25 cellular contexts compared by ENCODE assay signal in the genomic region with DNA sequence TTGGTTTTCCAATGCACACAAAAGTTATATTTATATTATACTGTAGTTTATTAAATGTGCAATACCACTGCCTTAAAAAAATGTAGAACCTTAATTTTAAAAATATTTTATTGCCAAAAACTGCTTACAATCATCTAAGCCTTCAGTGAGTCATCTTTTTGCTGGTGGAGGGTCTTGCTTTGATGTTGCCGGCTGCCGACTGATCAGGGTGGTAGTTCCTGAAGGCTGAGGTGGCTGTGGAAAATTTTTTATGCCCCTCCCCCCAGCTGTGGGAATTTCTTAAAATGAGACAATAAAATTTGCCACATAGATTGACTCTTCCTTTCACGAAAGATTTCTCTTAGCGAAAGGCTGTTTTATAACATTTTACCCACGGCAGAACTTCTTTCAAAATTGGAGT.
"Had no signal": no experiment of that assay in that cellular context is flagged by ENCODE, and none has a peak within 500 bp of the region (broad histone marks: within the 10 kb centered on the region; RNA-seq: fewer than 3 reads in every experiment).

No MANE protein-coding gene starts in this region.

- H3K4me1 Mint-ChIP-seq: stimulated activated memory B cell treated with anti-CD40 and anti-IgM and Interleukin-4, amounts not matched to agents 10 μg/mL and 1 μg/mL and 100 μg/mL, for 72 hours had no signal

- H3K27ac ChIP-seq: epithelial cell of prostate, gastrocnemius medialis, left lung, psoas muscle, sigmoid colon, spleen, transverse colon, upper lobe of right lung, uterus had no signal

- H3K4me3 ChIP-seq: gastrocnemius medialis, left lung, psoas muscle, sigmoid colon, spleen, transverse colon, upper lobe of right lung, uterus had no signal

- FAIRE-seq: colon, keratinocyte had no signal

- H3K4me3 Mint-ChIP-seq: endodermal cell; naive thymus-derived CD4-positive, alpha-beta T cell; nephron progenitor cell; stimulated activated memory B cell treated with anti-CD40 and anti-IgM and Interleukin-4, amounts not matched to agents 10 μg/mL and 1 μg/mL and 100 μg/mL, for 72 hours had no signal

- H3K27me3 ChIP-seq: gastrocnemius medialis, left lung, sigmoid colon, spleen, transverse colon, upper lobe of right lung, uterus had no signal

- ATAC-seq: esophagus mucosa; gastrocnemius medialis; left lung; naive thymus-derived CD4-positive, alpha-beta T cell; psoas muscle; right cardiac atrium; stimulated activated naive CD8-positive, alpha-beta T cell treated with anti-CD3 and anti-CD28 coated beads, Interleukin-15, Interleukin-2, amounts not matched to agents 100 U/mL and 50 U/mL, for 24 hours; upper lobe of right lung had no signal

- H3K9me3 ChIP-seq: gastrocnemius medialis, left lung, psoas muscle, sigmoid colon, spleen, transverse colon, upper lobe of right lung, uterus had no signal

- H3K27me3 Mint-ChIP-seq: stimulated activated memory B cell treated with anti-CD40 and anti-IgM and Interleukin-4, amounts not matched to agents 10 μg/mL and 1 μg/mL and 100 μg/mL, for 72 hours had no signal

- H3K36me3 Mint-ChIP-seq: naive thymus-derived CD4-positive, alpha-beta T cell; stimulated activated memory B cell treated with anti-CD40 and anti-IgM and Interleukin-4, amounts not matched to agents 10 μg/mL and 1 μg/mL and 100 μg/mL, for 72 hours had no signal

- H3K9me3 Mint-ChIP-seq: endodermal cell; nephron progenitor cell; stimulated activated memory B cell treated with anti-CD40 and anti-IgM and Interleukin-4, amounts not matched to agents 10 μg/mL and 1 μg/mL and 100 μg/mL, for 72 hours had no signal

- H3K4me1 ChIP-seq: uterus had no signal

- H3K27ac Mint-ChIP-seq: endodermal cell, nephron progenitor cell had no signal

- DNase-seq: effector CD8-positive, alpha-beta T cell; endodermal cell; foreskin fibroblast; gastrocnemius medialis; head of caudate nucleus; left lung; mesenchymal stem cell; midbrain; naive thymus-derived CD4-positive, alpha-beta T cell; nephron progenitor cell; nucleus accumbens; psoas muscle; right cardiac atrium; sigmoid colon; stimulated activated CD4-positive, alpha-beta T cell treated with anti-CD3 and anti-CD28 coated beads, Interleukin-4, amount 100 ng/mL, for 4 hours; stimulated activated naive CD8-positive, alpha-beta T cell treated with anti-CD3 and anti-CD28 coated beads, Interleukin-15, Interleukin-2, amounts not matched to agents 100 U/mL and 50 U/mL, for 24 hours; transverse colon; upper lobe of right lung; uterus had no signal

- H3K36me3 ChIP-seq: gastrocnemius medialis, sigmoid colon, spleen, transverse colon, upper lobe of right lung, uterus had no signal
